Comparison of ENCODE assay signal across 13 cellular contexts in genomic region chr17:81286491-81287145, GRCh38. TPM values are rescaled to one million over a fixed set of nuclear protein-coding genes. Genes with fewer than 3 reads are reported as not detected.
DNase-seq lines count a peak whose midpoint lies in the region; ATAC-seq and TF ChIP-seq lines count a peak whose summit lies in the region.
"Had no signal": no experiment of that assay in that cellular context is flagged by ENCODE, and none has a peak within 500 bp of the region (broad histone marks: within the 10 kb centered on the region; RNA-seq: fewer than 3 reads in every experiment).

No MANE protein-coding gene starts in this region.

- CTCF ChIA-PET in CD4-positive, alpha-beta T cell (lab: Charles Lee), result interaction anchor here (0.9 kb wide), 1 partner anchor 10 kb away, joined by 5 read pairs; no protein-coding TSS in a partner anchor
- CTCF ChIA-PET in T-cell (lab: Charles Lee), result no interaction called here

- peaks cover 58% of the 10 kb centered on the region for H3K4me1 Mint-ChIP-seq in CD4-positive, alpha-beta T cell (ENCODE audit: low read depth)
- peaks cover 28 to 59% (median 51%) of the 10 kb centered on the region in 3 donors for H3K4me1 Mint-ChIP-seq in T-cell
- peaks cover 41% of the 10 kb centered on the region for H3K4me1 Mint-ChIP-seq in endothelial cell (ENCODE audit: unreplicated experiment)

- intact Hi-C loops in CD4-positive, alpha-beta T cell (cut with DNase I, micrococcal nuclease), result no loop called here

- H3K36me3 ChIP-seq in neutrophil, result peaks cover 31% of the 10 kb centered on the region

- TF ChIP-seq CTCF in CD4-positive, alpha-beta T cell (IDR thresholded peaks at IDR 0.05), result no peak
- TF ChIP-seq CTCF in endothelial cell (IDR thresholded peaks at IDR 0.05; ENCODE audit: unreplicated experiment) (no peak), neutrophil (IDR thresholded peaks at IDR 0.05) (no peak)

- peak overlapping the region; percentile 55 for H3K27ac ChIP-seq in CD4-positive, alpha-beta T cell (ENCODE audit: low read depth, low read length)
- H3K27ac ChIP-seq in neutrophil, result peak overlapping the region; percentile 93
- H3K27ac ChIP-seq: KMS-11 had no signal

- H3K4me3 ChIP-seq in neutrophil (ENCODE audit: low read depth in 1 of 2, low read length in 1 of 2), result peak overlapping the region; percentile 57 to 58

- no peaks in the 10 kb centered on the region for H3K9me3 ChIP-seq in CD4-positive, alpha-beta T cell (ENCODE audit: control insufficient read depth, low read length)
- H3K9me3 ChIP-seq in neutrophil, result no peaks in the 10 kb centered on the region
- H3K9me3 ChIP-seq: Caco-2 had no signal

- no peak for ATAC-seq in CD4-positive, alpha-beta T cell (ENCODE audit: poor library complexity)
- ATAC-seq in T-cell (replicated peaks in 1 of 4), result no peak
- ATAC-seq in HG02759 (IDR thresholded peaks at IDR 0.05; ENCODE audit: unreplicated experiment), result no peak
- ATAC-seq in GM18861 (IDR thresholded peaks at IDR 0.05; ENCODE audit: unreplicated experiment), result no peak

- no peaks in the 10 kb centered on the region for H3K27me3 ChIP-seq in CD4-positive, alpha-beta T cell (ENCODE audit: control insufficient read depth, insufficient read depth, low read length)
- H3K27me3 ChIP-seq in neutrophil, result no peaks in the 10 kb centered on the region

- peak overlapping the region; percentile 78 for H3K27ac Mint-ChIP-seq in CD4-positive, alpha-beta T cell
- peak overlapping the region; percentile 86 to 87 for H3K27ac Mint-ChIP-seq in T-cell
- H3K27ac Mint-ChIP-seq in endothelial cell (ENCODE audit: unreplicated experiment), result peak overlapping the region; percentile 96

- peaks cover 58 to 73% of the 10 kb centered on the region in 2 experiments for H3K4me1 ChIP-seq in neutrophil (ENCODE audit: control insufficient read depth in 1 of 2, insufficient read depth in 1 of 2, low read depth in 1 of 2, low read length in 1 of 2)
- H3K4me1 ChIP-seq: Caco-2 had no signal

- POLR2A ChIA-PET in CD4-positive, alpha-beta T cell (lab: Charles Lee), result interaction anchor here (0.6 to 3.1 kb wide), 2 partner anchors 9 to 110 kb away, joined by 4 to 24 read pairs; partner anchors contain the start of gene SLC38A10
- POLR2A ChIA-PET in T-cell (lab: Charles Lee), result interaction anchor here in 1 of 2 donors (0.7 kb wide), 1 partner anchor 811 kb away, joined by 5 read pairs; no protein-coding TSS in a partner anchor

- peak overlapping the region; percentile 86 for H3K4me3 Mint-ChIP-seq in CD4-positive, alpha-beta T cell
- H3K4me3 Mint-ChIP-seq in T-cell, result peak overlapping the region in 2 of 3 donors; percentile 51 to 88
- peak overlapping the region; percentile 31 for H3K4me3 Mint-ChIP-seq in endothelial cell (ENCODE audit: unreplicated experiment)

- no peak for DNase-seq in CD4-positive, alpha-beta T cell
- DNase-seq in T-cell (no peak), endothelial cell (ENCODE audit: low spot score) (no peak), UCSD-AML1 (lab: John Stamatoyannopoulos, UW; ENCODE audit: unreplicated experiment) (no peak), pons (ENCODE audit: low spot score) (no peak)
- DNase-seq: Caco-2; nucleus accumbens; RPMI8226; stimulated activated CD4-positive, alpha-beta T cell treated with anti-CD3 and anti-CD28 coated beads, Interleukin-4, amount 100 ng/mL, for 4 hours had no signal

- H3K27me3 Mint-ChIP-seq in CD4-positive, alpha-beta T cell, result no peaks in the 10 kb centered on the region
- H3K27me3 Mint-ChIP-seq in T-cell, result no peaks in the 10 kb centered on the region
- H3K27me3 Mint-ChIP-seq in endothelial cell (ENCODE audit: unreplicated experiment), result peaks cover 6% of the 10 kb centered on the region

- no peaks in the 10 kb centered on the region for H3K9me3 Mint-ChIP-seq in CD4-positive, alpha-beta T cell
- H3K9me3 Mint-ChIP-seq in T-cell (no peaks in the 10 kb centered on the region), endothelial cell (ENCODE audit: unreplicated experiment) (no peaks in the 10 kb centered on the region)

- peaks cover 51% of the 10 kb centered on the region for H3K36me3 Mint-ChIP-seq in CD4-positive, alpha-beta T cell (ENCODE audit: low read depth)
- peaks cover 9% of the 10 kb centered on the region for H3K36me3 Mint-ChIP-seq in T-cell
- peaks cover 3% of the 10 kb centered on the region for H3K36me3 Mint-ChIP-seq in endothelial cell (ENCODE audit: low read depth, unreplicated experiment)

RNA-seq across cellular contexts. Expression of gene SLC38A10, which starts 8.5 kb away (rescaled TPM):
- total RNA-seq in CD4-positive, alpha-beta T cell, result 10 to 100 TPM; 22.8 to 26.4 TPM
- total RNA-seq in T-cell, result 10 to 100 TPM; 52.8 to 95.2 (median 82.3) TPM
- 57.2 TPM for total RNA-seq in endothelial cell (ENCODE audit: unreplicated experiment)

RNA-seq across cellular contexts. Expression of gene NDUFAF8, which starts 47.5 kb away (rescaled TPM):
- 10 to 100 TPM; 34.6 to 38.6 TPM for total RNA-seq in CD4-positive, alpha-beta T cell
- 10 to 100 TPM; 35.0 to 60.8 (median 51.2) TPM for total RNA-seq in T-cell
- total RNA-seq in endothelial cell (ENCODE audit: unreplicated experiment), result 31.2 TPM

RNA-seq across cellular contexts. Expression of gene TEPSIN, which starts 47.8 kb away (rescaled TPM):
- total RNA-seq in CD4-positive, alpha-beta T cell, result 10 to 100 TPM; 68.2 to 74.4 TPM
- 100 to 1,000 TPM in 3 of 5 donors, 10 to 100 TPM in 2; 73.8 to 169 (median 161) TPM for total RNA-seq in T-cell
- 43.8 TPM for total RNA-seq in endothelial cell (ENCODE audit: unreplicated experiment)

Comparison
In these comparisons a context has a peak if more than half of its experiments do, and no peak if none do; other contexts are left out.
1. H3K4me3 Mint-ChIP-seq: peak in every context shown above with its lines; median percentile 86 in CD4-positive, alpha-beta T cell; 70 in T-cell; 31 in endothelial cell.